Comparison of ENCODE assay signal across 15 cellular contexts in genomic region chr16:88665148-88665547, GRCh38. TPM values are rescaled to one million over a fixed set of nuclear protein-coding genes. Genes with fewer than 3 reads are reported as not detected.
DNase-seq lines count a peak whose midpoint lies in the region; TF ChIP-seq lines count a peak whose summit lies in the region.
"Had no signal": no experiment of that assay in that cellular context is flagged by ENCODE, and none has a peak within 500 bp of the region (broad histone marks: within the 10 kb centered on the region; RNA-seq: fewer than 3 reads in every experiment).

No MANE protein-coding gene starts in this region.

- WGBS in endodermal cell (ENCODE audit: insufficient coverage in 1 of 2, insufficient read length in 1 of 2), 2 experiments: 78 to 95% methylated on average over 4 of the region's 4 CpGs

- H3K27me3 ChIP-seq in NT2/D1 (ENCODE audit: insufficient read depth, insufficient read length) (no peaks in the 10 kb centered on the region), endodermal cell (ENCODE audit: control insufficient read depth, insufficient read depth, low read length, poor library complexity, severe bottlenecking) (no peaks in the 10 kb centered on the region)
- H3K27me3 ChIP-seq: right atrium auricular region, tibial nerve had no signal

- peak overlapping the region; percentile 4 for H3K9ac ChIP-seq in NT2/D1 (ENCODE audit: insufficient read length, low read depth)
- no peak overlapping the region for H3K9ac ChIP-seq in endodermal cell (ENCODE audit: extremely low read depth, low read length, poor library complexity, severe bottlenecking)

- H3K4me1 ChIP-seq in NT2/D1 (ENCODE audit: insufficient read depth, insufficient read length) (no peaks in the 10 kb centered on the region), endodermal cell (ENCODE audit: control insufficient read depth, insufficient read depth, low read length) (no peaks in the 10 kb centered on the region)

- no peaks in the 10 kb centered on the region for H3K27me3 Mint-ChIP-seq in T-helper 1 cell treated with Interleukin-12 subunit alpha and Interleukin-12 subunit beta and Interleukin-4 antibody, amounts not matched to agents 30 μg/mL and 1 μg/mL, for 36 hours (ENCODE audit: low read depth)
- H3K27me3 Mint-ChIP-seq in endodermal cell (ENCODE audit: insufficient read depth): no peaks in the 10 kb centered on the region
- no peaks in the 10 kb centered on the region for H3K27me3 Mint-ChIP-seq in osteocyte (ENCODE audit: unreplicated experiment)

- H3K9me3 ChIP-seq in NT2/D1 (ENCODE audit: insufficient read depth, low read length): no peaks in the 10 kb centered on the region
- no peaks in the 10 kb centered on the region for H3K9me3 ChIP-seq in endodermal cell (ENCODE audit: control insufficient read depth, low read length)
- H3K9me3 ChIP-seq: right atrium auricular region, tibial nerve had no signal

- no peak overlapping the region for H3K27ac ChIP-seq in endodermal cell (ENCODE audit: low read depth, low read length)
- H3K27ac ChIP-seq: right atrium auricular region, tibial nerve had no signal

- no peak for TF ChIP-seq CTCF in endodermal cell (conservative IDR thresholded peaks at IDR 0.05)
- no peak for TF ChIP-seq CTCF in osteocyte (IDR thresholded peaks at IDR 0.05)

- peak overlapping the region; percentile 39 for H3K27ac Mint-ChIP-seq in T-helper 1 cell treated with Interleukin-12 subunit alpha and Interleukin-12 subunit beta and Interleukin-4 antibody, amounts not matched to agents 30 μg/mL and 1 μg/mL, for 36 hours
- H3K27ac Mint-ChIP-seq in endodermal cell (no peak overlapping the region), osteocyte (ENCODE audit: unreplicated experiment) (no peak overlapping the region)

- H3K36me3 ChIP-seq in NT2/D1 (ENCODE audit: insufficient read depth, insufficient read length, low read length) (peaks cover 20% of the 10 kb centered on the region), endodermal cell (ENCODE audit: control insufficient read depth, insufficient read depth, low read length) (peaks cover 14% of the 10 kb centered on the region)
- H3K36me3 ChIP-seq: right atrium auricular region had no signal

- DNase-seq in T-helper 1 cell: no peak
- DNase-seq in NT2/D1 (ENCODE audit: low read depth, low spot score): no peak
- no peak for DNase-seq in endodermal cell
- DNase-seq in osteocyte (ENCODE audit: extremely low spot score, unreplicated experiment): no peak
- no peak for DNase-seq in OCI-M2 (lab: John Stamatoyannopoulos, UW; ENCODE audit: unreplicated experiment)
- no peak for DNase-seq in COLO668 (lab: John Stamatoyannopoulos, UW; ENCODE audit: unreplicated experiment)
- no peak for DNase-seq in pons (ENCODE audit: low spot score)
- DNase-seq: activated CD4-positive, alpha-beta T cell treated with anti-CD3 and anti-CD28 coated beads, Interleukin-2, amount 50 U/mL, for 4 hours; effector memory CD4-positive, alpha-beta T cell; GOT3; NCI-H1417 treated with DMSO at 0.1 percent for 48 hours had no signal

- H3K4me3 ChIP-seq in NT2/D1 (ENCODE audit: insufficient read length, low read depth): no peak overlapping the region
- no peak overlapping the region for H3K4me3 ChIP-seq in endodermal cell (ENCODE audit: low read length)
- H3K4me3 ChIP-seq: right atrium auricular region, tibial nerve had no signal

- no peaks in the 10 kb centered on the region for H3K9me3 Mint-ChIP-seq in T-helper 1 cell treated with Interleukin-12 subunit alpha and Interleukin-12 subunit beta and Interleukin-4 antibody, amounts not matched to agents 30 μg/mL and 1 μg/mL, for 36 hours
- H3K9me3 Mint-ChIP-seq in endodermal cell (peaks cover 2% of the 10 kb centered on the region), osteocyte (ENCODE audit: unreplicated experiment) (no peaks in the 10 kb centered on the region)

- H3K36me3 Mint-ChIP-seq in T-helper 1 cell treated with Interleukin-12 subunit alpha and Interleukin-12 subunit beta and Interleukin-4 antibody, amounts not matched to agents 30 μg/mL and 1 μg/mL, for 36 hours (ENCODE audit: low read depth): peaks cover 12% of the 10 kb centered on the region
- H3K36me3 Mint-ChIP-seq in endodermal cell (ENCODE audit: low read depth) (peaks cover 18% of the 10 kb centered on the region), osteocyte (ENCODE audit: unreplicated experiment) (no peaks in the 10 kb centered on the region)

- H3K4me3 Mint-ChIP-seq in T-helper 1 cell treated with Interleukin-12 subunit alpha and Interleukin-12 subunit beta and Interleukin-4 antibody, amounts not matched to agents 30 μg/mL and 1 μg/mL, for 36 hours: peak overlapping the region; percentile 32
- H3K4me3 Mint-ChIP-seq in endodermal cell (peak overlapping the region; percentile 87), osteocyte (ENCODE audit: unreplicated experiment) (peak overlapping the region; percentile 15)

- H3K4me1 Mint-ChIP-seq in T-helper 1 cell treated with Interleukin-12 subunit alpha and Interleukin-12 subunit beta and Interleukin-4 antibody, amounts not matched to agents 30 μg/mL and 1 μg/mL, for 36 hours (ENCODE audit: low read depth): peaks cover 21% of the 10 kb centered on the region
- H3K4me1 Mint-ChIP-seq in endodermal cell (peaks cover 6% of the 10 kb centered on the region), osteocyte (ENCODE audit: unreplicated experiment) (peaks cover 18% of the 10 kb centered on the region)

RNA-seq across cellular contexts. Expression of gene MVD, which starts 2.3 kb away (rescaled TPM):
- total RNA-seq in endodermal cell (10 to 100 TPM; 79.8 to 81.4 TPM), osteocyte (28.8 and 32.8 TPM in 2 replicates)
- polyA plus RNA-seq in endodermal cell (2013, experiment 1 of 2): 111 TPM
- polyA plus RNA-seq in endodermal cell (2013, experiment 2 of 2): 106 TPM

RNA-seq across cellular contexts. Expression of gene CYBA, which starts 14.3 kb away (rescaled TPM):
- total RNA-seq in endodermal cell (100 to 1,000 TPM; 188 to 220 TPM), osteocyte (51.4 and 51.8 TPM in 2 replicates)
- polyA plus RNA-seq in endodermal cell (2013, experiment 1 of 2): 63.0 TPM
- 54.6 TPM for polyA plus RNA-seq in endodermal cell (2013, experiment 2 of 2)

RNA-seq across cellular contexts. Expression of gene SNAI3, which starts 21.2 kb away (rescaled TPM):
- total RNA-seq in endodermal cell (1 to 10 TPM in 1 of 2 donors, under 1 TPM in 1; 0.77 to 2.1 TPM), osteocyte (not detected in 2 replicates)
- polyA plus RNA-seq in endodermal cell (2013, experiment 1 of 2): 0.75 TPM
- polyA plus RNA-seq in endodermal cell (2013, experiment 2 of 2): 0.46 TPM
- total RNA-seq: A673 had no signal

RNA-seq across cellular contexts. Expression of gene IL17C, which starts 26.8 kb away (rescaled TPM):
- total RNA-seq in endodermal cell (not detected), osteocyte (not detected in 2 replicates)
- not detected for polyA plus RNA-seq in endodermal cell (2013, experiment 1 of 2)
- not detected for polyA plus RNA-seq in endodermal cell (2013, experiment 2 of 2)
- total RNA-seq: right atrium auricular region, tibial nerve had no signal

RNA-seq across cellular contexts. Expression of gene RNF166, which starts 41.1 kb away (rescaled TPM):
- 10 to 100 TPM; 24.2 to 27.2 TPM for total RNA-seq in endodermal cell
- 37.1 TPM for polyA plus RNA-seq in endodermal cell (2013, experiment 1 of 2)
- 29.8 TPM for polyA plus RNA-seq in endodermal cell (2013, experiment 2 of 2)
- total RNA-seq in osteocyte: 17.2 and 19.3 TPM in 2 replicates

Comparison
In these comparisons a context has a peak if more than half of its experiments do, and no peak if none do; other contexts are left out.
1. H3K4me3 Mint-ChIP-seq: peak in every context shown above with its lines; median percentile 87 in endodermal cell; 32 in T-helper 1 cell treated with Interleukin-12 subunit alpha and Interleukin-12 subunit beta and Interleukin-4 antibody, amounts not matched to agents 30 μg/mL and 1 μg/mL, for 36 hours; 15 in osteocyte.